29 cellular contexts compared by ENCODE assay signal in the genomic region with DNA sequence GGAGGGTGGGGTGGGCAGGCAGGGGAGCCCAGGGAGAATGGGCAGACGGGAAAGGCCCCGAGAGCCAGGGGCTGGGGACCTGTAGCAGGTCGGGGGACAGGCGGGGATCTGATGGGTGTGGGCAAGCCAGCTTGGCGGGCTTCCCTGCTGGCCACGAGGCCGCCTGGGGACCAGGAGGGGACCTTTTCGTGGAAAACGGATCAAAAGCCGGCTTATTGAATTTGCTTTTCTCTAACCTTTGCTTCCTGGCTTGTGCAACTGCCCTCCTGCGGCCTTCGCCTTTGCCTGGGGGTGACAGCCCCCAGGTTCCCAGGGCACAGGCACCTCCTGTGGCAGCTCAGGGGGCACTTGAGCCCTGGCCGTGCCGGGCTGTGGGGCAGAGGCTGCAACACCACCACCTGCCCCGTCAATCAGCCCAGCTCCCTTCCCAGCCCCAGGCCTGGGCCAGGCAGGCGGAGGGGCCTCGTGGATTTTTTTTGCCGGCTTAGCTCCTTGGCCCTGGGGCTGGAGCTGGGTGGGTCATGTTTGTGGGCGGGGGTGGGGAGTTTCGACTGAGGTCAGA.
"Had no signal": no experiment of that assay in that cellular context is flagged by ENCODE, and none has a peak within 500 bp of the region (broad histone marks: within the 10 kb centered on the region; RNA-seq: fewer than 3 reads in every experiment).

No MANE protein-coding gene starts in this region.

- H3K27me3 ChIP-seq: stomach, testis, thyroid gland, tibial artery, tibial nerve, transverse colon, upper lobe of left lung, upper lobe of right lung, uterus, vagina had no signal

- H3K4me3 Mint-ChIP-seq: stimulated activated effector memory CD8-positive, alpha-beta T cell treated with anti-CD3 and anti-CD28 coated beads, Interleukin-12 subunit alpha, Interleukin-12 subunit beta, amount 100 ng/mL, for 72 hours; stimulated activated memory B cell treated with anti-CD40 and anti-IgM and Interleukin-4, amounts not matched to agents 10 μg/mL and 1 μg/mL and 100 μg/mL, for 72 hours; stimulated activated naive B cell treated with anti-CD40 and anti-IgM and Interleukin-4, amounts not matched to agents 10 μg/mL and 1 μg/mL and 100 μg/mL, for 72 hours; stimulated activated naive CD8-positive, alpha-beta T cell treated with anti-CD3 and anti-CD28 coated beads, Interleukin-15, amount 100 ng/mL, for 72 hours; stimulated activated naive CD8-positive, alpha-beta T cell treated with anti-CD3 and anti-CD28 coated beads, Interleukin-15, Interleukin-2, amounts not matched to agents 100 ng/mL and 50 ng/mL, for 24 hours; type B pancreatic cell had no signal

- H3K36me3 ChIP-seq: stomach, suprapubic skin, thoracic aorta, thyroid gland, tibial artery, tibial nerve, transverse colon, upper lobe of left lung, upper lobe of right lung, uterus, vagina had no signal

- H3K27ac ChIP-seq: stomach, suprapubic skin, testis, thoracic aorta, thyroid gland, tibial artery, tibial nerve, transverse colon, upper lobe of left lung, upper lobe of right lung, uterus, vagina had no signal

- DNase-seq: stimulated activated CD4-positive, alpha-beta T cell treated with anti-CD3 and anti-CD28 coated beads, Interleukin-2, amount 100 ng/mL, for 48 hours; stimulated activated CD4-positive, alpha-beta T cell treated with anti-CD3 and anti-CD28 coated beads, Interleukin-4, amount 100 ng/mL, for 1 hour; stimulated activated CD4-positive, alpha-beta T cell treated with anti-CD3 and anti-CD28 coated beads, Interleukin-4, amount 100 ng/mL, for 24 hours; stimulated activated CD4-positive, alpha-beta T cell treated with anti-CD3 and anti-CD28 coated beads, Interleukin-4, amount 100 ng/mL, for 4 hours; stimulated activated CD8-positive, alpha-beta memory T cell treated with anti-CD3 and anti-CD28 coated beads, Interleukin-4, amount 100 ng/mL, for 48 hours; stimulated activated naive B cell treated with anti-CD40 and anti-IgM and Interleukin-4, amounts not matched to agents 10 μg/mL and 1 μg/mL and 100 μg/mL, for 72 hours; stimulated activated naive CD4-positive, alpha-beta T cell; stimulated activated naive CD4-positive, alpha-beta T cell treated with Interleukin-2 at 50 U/mL for 16 hours; stimulated activated naive CD8-positive, alpha-beta T cell treated with anti-CD3 and anti-CD28 coated beads, Interleukin-15, amount 100 ng/mL, for 72 hours; stimulated activated naive CD8-positive, alpha-beta T cell treated with anti-CD3 and anti-CD28 coated beads, Interleukin-15, Interleukin-2, amounts not matched to agents 100 U/mL and 50 U/mL, for 24 hours; stomach; substantia nigra; testis; thyroid gland; tibial artery; transverse colon; trophoblast cell; upper lobe of left lung; upper lobe of right lung; uterus had no signal

- ATAC-seq: stimulated activated effector memory CD8-positive, alpha-beta T cell treated with anti-CD3 and anti-CD28 coated beads, Interleukin-12 subunit alpha, Interleukin-12 subunit beta, amount 100 ng/mL, for 72 hours; stimulated activated memory B cell treated with anti-CD40 and anti-IgM and Interleukin-4, amounts not matched to agents 10 μg/mL and 1 μg/mL and 100 μg/mL, for 72 hours; stimulated activated naive B cell treated with anti-CD40 and anti-IgM and Interleukin-4, amounts not matched to agents 10 μg/mL and 1 μg/mL and 100 μg/mL, for 72 hours; stimulated activated naive CD8-positive, alpha-beta T cell treated with anti-CD3 and anti-CD28 coated beads, Interleukin-15, amount 100 ng/mL, for 72 hours; stimulated activated naive CD8-positive, alpha-beta T cell treated with anti-CD3 and anti-CD28 coated beads, Interleukin-15, Interleukin-2, amounts not matched to agents 100 U/mL and 50 U/mL, for 24 hours; upper lobe of right lung had no signal

- H3K9me3 Mint-ChIP-seq: stimulated activated effector memory CD8-positive, alpha-beta T cell treated with anti-CD3 and anti-CD28 coated beads, Interleukin-12 subunit alpha, Interleukin-12 subunit beta, amount 100 ng/mL, for 72 hours; stimulated activated memory B cell treated with anti-CD40 and anti-IgM and Interleukin-4, amounts not matched to agents 10 μg/mL and 1 μg/mL and 100 μg/mL, for 72 hours; stimulated activated naive B cell treated with anti-CD40 and anti-IgM and Interleukin-4, amounts not matched to agents 10 μg/mL and 1 μg/mL and 100 μg/mL, for 72 hours; stimulated activated naive CD8-positive, alpha-beta T cell treated with anti-CD3 and anti-CD28 coated beads, Interleukin-15, amount 100 ng/mL, for 72 hours; stimulated activated naive CD8-positive, alpha-beta T cell treated with anti-CD3 and anti-CD28 coated beads, Interleukin-15, Interleukin-2, amounts not matched to agents 100 ng/mL and 50 ng/mL, for 24 hours; type B pancreatic cell had no signal

- H3K36me3 Mint-ChIP-seq: stimulated activated effector memory CD8-positive, alpha-beta T cell treated with anti-CD3 and anti-CD28 coated beads, Interleukin-12 subunit alpha, Interleukin-12 subunit beta, amount 100 ng/mL, for 72 hours; stimulated activated memory B cell treated with anti-CD40 and anti-IgM and Interleukin-4, amounts not matched to agents 10 μg/mL and 1 μg/mL and 100 μg/mL, for 72 hours; stimulated activated naive B cell treated with anti-CD40 and anti-IgM and Interleukin-4, amounts not matched to agents 10 μg/mL and 1 μg/mL and 100 μg/mL, for 72 hours; type B pancreatic cell had no signal

- H3K4me1 ChIP-seq: stomach, suprapubic skin, testis, thyroid gland, tibial artery, tibial nerve, transverse colon, upper lobe of left lung, upper lobe of right lung, uterus, vagina had no signal

- H3K27me3 Mint-ChIP-seq: stimulated activated memory B cell treated with anti-CD40 and anti-IgM and Interleukin-4, amounts not matched to agents 10 μg/mL and 1 μg/mL and 100 μg/mL, for 72 hours; stimulated activated naive B cell treated with anti-CD40 and anti-IgM and Interleukin-4, amounts not matched to agents 10 μg/mL and 1 μg/mL and 100 μg/mL, for 72 hours; stimulated activated naive CD8-positive, alpha-beta T cell treated with anti-CD3 and anti-CD28 coated beads, Interleukin-15, amount 100 ng/mL, for 72 hours; stimulated activated naive CD8-positive, alpha-beta T cell treated with anti-CD3 and anti-CD28 coated beads, Interleukin-15, Interleukin-2, amounts not matched to agents 100 ng/mL and 50 ng/mL, for 24 hours; type B pancreatic cell had no signal

- H3K9me3 ChIP-seq: stomach, suprapubic skin, testis, thoracic aorta, thyroid gland, tibial artery, tibial nerve, transverse colon, upper lobe of left lung, upper lobe of right lung, uterus, vagina had no signal

- H3K27ac Mint-ChIP-seq: stimulated activated effector memory CD8-positive, alpha-beta T cell treated with anti-CD3 and anti-CD28 coated beads, Interleukin-12 subunit alpha, Interleukin-12 subunit beta, amount 100 ng/mL, for 72 hours; stimulated activated memory B cell treated with anti-CD40 and anti-IgM and Interleukin-4, amounts not matched to agents 10 μg/mL and 1 μg/mL and 100 μg/mL, for 72 hours; stimulated activated naive B cell treated with anti-CD40 and anti-IgM and Interleukin-4, amounts not matched to agents 10 μg/mL and 1 μg/mL and 100 μg/mL, for 72 hours; stimulated activated naive CD8-positive, alpha-beta T cell treated with anti-CD3 and anti-CD28 coated beads, Interleukin-15, amount 100 ng/mL, for 72 hours; stimulated activated naive CD8-positive, alpha-beta T cell treated with anti-CD3 and anti-CD28 coated beads, Interleukin-15, Interleukin-2, amounts not matched to agents 100 ng/mL and 50 ng/mL, for 24 hours; type B pancreatic cell had no signal

- H3K4me1 Mint-ChIP-seq: stimulated activated effector memory CD8-positive, alpha-beta T cell treated with anti-CD3 and anti-CD28 coated beads, Interleukin-12 subunit alpha, Interleukin-12 subunit beta, amount 100 ng/mL, for 72 hours; stimulated activated memory B cell treated with anti-CD40 and anti-IgM and Interleukin-4, amounts not matched to agents 10 μg/mL and 1 μg/mL and 100 μg/mL, for 72 hours; stimulated activated naive B cell treated with anti-CD40 and anti-IgM and Interleukin-4, amounts not matched to agents 10 μg/mL and 1 μg/mL and 100 μg/mL, for 72 hours; stimulated activated naive CD8-positive, alpha-beta T cell treated with anti-CD3 and anti-CD28 coated beads, Interleukin-15, amount 100 ng/mL, for 72 hours had no signal

- FAIRE-seq: urothelium cell line had no signal

- H3K4me3 ChIP-seq: stomach, suprapubic skin, testis, thoracic aorta, thyroid gland, tibial artery, tibial nerve, transverse colon, upper lobe of left lung, upper lobe of right lung, uterus, vagina had no signal
